In the genomic region with DNA sequence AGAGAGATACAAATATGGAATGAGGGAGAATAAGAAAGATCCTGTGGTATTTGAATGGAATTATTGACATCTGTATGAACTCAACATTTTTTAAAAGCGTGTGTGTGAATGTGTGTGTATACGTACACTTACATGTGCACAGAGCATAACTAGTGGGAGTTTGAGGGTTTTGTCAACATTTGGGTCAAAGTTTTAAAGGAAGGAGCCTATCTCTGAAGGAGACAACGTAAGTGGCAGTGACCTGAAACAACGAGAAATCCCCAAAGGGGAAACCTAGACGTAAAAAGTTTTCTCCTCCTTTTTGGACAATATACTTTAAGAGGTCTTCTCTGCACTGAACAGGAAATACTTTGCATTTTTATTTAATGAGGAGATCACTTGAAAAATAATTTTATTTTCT, we compare ENCODE assay signal across 1 cellular context.
TF ChIP-seq lines count a peak whose summit lies in the region.

No MANE protein-coding gene starts in this region.

TF ChIP-seq in K562, 482 proteins besides CTCF, POLR2A, EP300 and RAD21:
- TF ChIP-seq ZC3H11A (IDR thresholded peaks at IDR 0.05; ENCODE audit: low read depth, low read length) (no peak), SRSF9 (IDR thresholded peaks at IDR 0.05; ENCODE audit: borderline replicate concordance, low read depth, low read length) (no peak), ZC3H8 (IDR thresholded peaks at IDR 0.05) (no peak), SRSF7 (optimal IDR thresholded peaks at IDR 0.05; ENCODE audit: low read depth, low read length) (no peak), MIER1 (IDR thresholded peaks at IDR 0.05; ENCODE audit: low read depth) (no peak), FUS (optimal IDR thresholded peaks at IDR 0.05; ENCODE audit: low read depth, low read length) (no peak), NFATC3 (IDR thresholded peaks at IDR 0.05) (no peak), JUND (IDR thresholded peaks at IDR 0.05; ENCODE audit: borderline replicate concordance, low read depth, low read length) (no peak), JUND (tag; IDR thresholded peaks at IDR 0.05; ENCODE audit: borderline replicate concordance, low read depth, low read length) (no peak), SUPT5H (IDR thresholded peaks at IDR 0.05) (no peak), KLF13 (tag; IDR thresholded peaks at IDR 0.05; ENCODE audit: borderline replicate concordance, low read depth) (no peak)
- TF ChIP-seq, protein P1, sequence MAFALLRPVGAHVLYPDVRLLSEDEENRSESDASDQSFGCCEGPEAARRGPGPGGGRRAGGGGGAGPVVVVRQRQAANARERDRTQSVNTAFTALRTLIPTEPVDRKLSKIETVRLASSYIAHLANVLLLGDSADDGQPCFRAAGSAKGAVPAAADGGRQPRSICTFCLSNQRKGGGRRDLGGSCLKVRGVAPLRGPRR (CRISPR knock-in tag; IDR thresholded peaks at IDR 0.05) = no peak
